Comparison of ENCODE assay signal across 22 cellular contexts in the genomic region with DNA sequence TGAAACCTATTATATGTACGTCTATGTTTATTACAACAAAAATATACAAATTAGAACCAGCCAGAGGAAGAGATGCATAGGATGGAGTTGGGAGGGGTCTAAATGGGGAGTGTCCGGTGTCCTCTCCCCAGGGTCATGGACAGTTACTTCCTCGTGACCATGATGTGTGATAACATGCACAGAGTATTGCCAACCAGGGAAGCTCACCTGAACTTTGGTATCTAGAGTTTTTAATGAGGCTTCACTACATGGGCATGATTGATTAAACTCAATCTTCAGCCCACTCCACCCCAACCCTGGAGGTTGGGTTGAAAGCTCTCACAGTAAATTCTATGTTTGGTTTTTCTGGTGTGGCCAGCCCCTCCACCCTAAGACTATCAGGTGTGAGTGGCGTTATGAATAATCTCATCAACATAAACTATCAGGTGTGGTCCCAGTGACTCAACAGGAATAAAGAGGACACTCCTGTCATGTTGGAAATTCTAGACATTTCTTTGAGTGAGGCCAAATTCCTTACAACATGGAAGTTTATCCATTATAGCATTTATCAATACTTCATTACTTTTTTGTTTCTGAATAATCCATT.
"Had no signal": no experiment of that assay in that cellular context is flagged by ENCODE, and none has a peak within 500 bp of the region (broad histone marks: within the 10 kb centered on the region; RNA-seq: fewer than 3 reads in every experiment).

No MANE protein-coding gene starts in this region.

- H3K9me3 ChIP-seq: heart right ventricle, left lung, pancreas, stomach, uterus had no signal

- H3K36me3 ChIP-seq: heart right ventricle, left lung, pancreas, stomach, uterus, WERI-Rb-1 had no signal

- FAIRE-seq: frontal cortex, pancreas, TTC549 had no signal

- H3K27me3 ChIP-seq: left lung, pancreas, uterus had no signal

- H3K27ac ChIP-seq: heart right ventricle, left lung, pancreas, stomach, WERI-Rb-1 had no signal

- H3K4me1 ChIP-seq: pancreas, uterus had no signal

- H3K4me3 ChIP-seq: heart right ventricle, left lung, lung, pancreas, stomach, uterus had no signal

- DNase-seq: activated CD4-positive, alpha-beta T cell treated with anti-CD3 and anti-CD28 coated beads for 1 hour; activated T-cell treated with anti-CD3 and anti-CD28 coated beads, Interleukin-2, amount 50 U/mL, for 24 hours; aorta; central memory CD4-positive, alpha-beta T cell; endodermal cell; heart right ventricle; left lung; pancreas; right cardiac atrium; stimulated activated CD4-positive, alpha-beta T cell treated with anti-CD3 and anti-CD28 coated beads, Interleukin-1b, Interleukin-23, amount 100 ng/mL, for 48 hours; stomach; T-helper 1 cell; trophoblast cell; uterus; WERI-Rb-1 had no signal

- ATAC-seq: activated naive CD4-positive, alpha-beta T cell treated with anti-CD3 and anti-CD28 coated beads, Interleukin-2, amount 50 U/mL, for 72 hours; activated T-helper 17 cell treated with anti-CD3 and anti-CD28 coated beads, Interleukin-2, amount 50 U/mL, for 72 hours; heart right ventricle; left lung; natural killer cell treated with Interleukin-12 subunit alpha and Interleukin-12 subunit beta and Interleukin-15 and Interleukin-18, amount 100 ng/mL, for 72 hours; pancreas; right cardiac atrium; stimulated activated effector memory CD8-positive, alpha-beta T cell treated with anti-CD3 and anti-CD28 coated beads, Interleukin-12 subunit alpha, Interleukin-12 subunit beta, amount 100 ng/mL, for 72 hours had no signal
